In the genomic region with DNA sequence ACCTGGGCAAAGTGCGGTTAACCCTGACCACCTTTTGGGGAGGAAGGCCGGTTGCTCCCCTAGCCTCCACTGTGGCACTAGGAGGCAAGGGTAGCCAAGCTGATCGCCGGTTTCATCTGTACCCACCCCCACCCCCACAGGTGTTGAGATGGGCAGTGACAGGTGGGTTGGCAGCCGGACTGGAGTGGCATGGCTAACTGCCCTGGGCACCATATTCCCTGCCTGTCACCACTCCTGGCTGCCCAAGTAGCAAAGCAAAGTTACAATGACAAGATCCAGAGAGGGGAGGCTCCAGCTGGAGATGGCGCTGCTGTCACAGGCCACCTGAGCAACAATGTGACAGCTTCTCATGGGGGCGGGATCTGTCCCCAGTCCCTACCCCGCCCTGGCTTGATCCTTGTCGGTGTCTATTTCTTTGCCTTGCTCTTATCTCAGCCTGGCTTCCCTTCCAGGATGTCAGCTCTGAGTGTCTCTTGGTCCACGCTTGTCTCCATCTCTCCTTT, we compare ENCODE assay signal across 16 cellular contexts. TPM values are rescaled to one million over a fixed set of nuclear protein-coding genes. Genes with fewer than 3 reads are reported as not detected.
DNase-seq lines count a peak whose midpoint lies in the region; ATAC-seq and TF ChIP-seq lines count a peak whose summit lies in the region.
"Had no signal": no experiment of that assay in that cellular context is flagged by ENCODE, and none has a peak within 500 bp of the region (broad histone marks: within the 10 kb centered on the region; RNA-seq: fewer than 3 reads in every experiment).

No MANE protein-coding gene starts in this region.

- no peaks in the 10 kb centered on the region for H3K9me3 Mint-ChIP-seq in activated T-cell treated with anti-CD3 and anti-CD28 coated beads, Interleukin-2, amount 50 U/mL, for 72 hours
- peaks cover 4% of the 10 kb centered on the region for H3K9me3 Mint-ChIP-seq in activated naive CD8-positive, alpha-beta T cell treated with anti-CD3 and anti-CD28 coated beads, Interleukin-2, amount 10 ng/mL, durations not matched to agents 7 days and 5 days
- H3K9me3 Mint-ChIP-seq in naive thymus-derived CD4-positive, alpha-beta T cell = peaks cover 0 to 10% (median 0%) of the 10 kb centered on the region in 11 donors

- peak overlapping the region; percentile 67 to 73 for H3K4me3 Mint-ChIP-seq in activated T-cell treated with anti-CD3 and anti-CD28 coated beads, Interleukin-2, amount 50 U/mL, for 72 hours
- H3K4me3 Mint-ChIP-seq in activated naive CD8-positive, alpha-beta T cell treated with anti-CD3 and anti-CD28 coated beads, Interleukin-2, amount 10 ng/mL, durations not matched to agents 7 days and 5 days = peak overlapping the region; percentile 37
- peak overlapping the region; percentile 5 to 89 (median 64) for H3K4me3 Mint-ChIP-seq in naive thymus-derived CD4-positive, alpha-beta T cell

- peaks cover 0 to 6% of the 10 kb centered on the region in 2 donors for H3K4me1 ChIP-seq in naive thymus-derived CD4-positive, alpha-beta T cell (ENCODE audit: control insufficient read depth in 2 of 2, insufficient read depth in 2 of 2, low read length in 2 of 2)
- peaks cover 39% of the 10 kb centered on the region for H3K4me1 ChIP-seq in suprapubic skin
- peaks cover 23% of the 10 kb centered on the region for H3K4me1 ChIP-seq in mesenchymal stem cell (ENCODE audit: control insufficient read depth, insufficient read depth, low read depth, low read length)

- no peak overlapping the region for H2BK5ac ChIP-seq in mesenchymal stem cell (ENCODE audit: low read depth, low read length, poor library complexity, severe bottlenecking)

- intact Hi-C loops in naive thymus-derived CD4-positive, alpha-beta T cell (cut with micrococcal nuclease) = loop anchor here in 1 of 2 donors (2.0 kb wide), 1 partner anchor 27 kb away; a partner anchor contains a TSS

- no peak overlapping the region for H3K27ac Mint-ChIP-seq in activated T-cell treated with anti-CD3 and anti-CD28 coated beads, Interleukin-2, amount 50 U/mL, for 72 hours
- no peak overlapping the region for H3K27ac Mint-ChIP-seq in activated naive CD8-positive, alpha-beta T cell treated with anti-CD3 and anti-CD28 coated beads, Interleukin-2, amount 10 ng/mL, durations not matched to agents 7 days and 5 days
- peak overlapping the region in 1 of 9 donors; percentile 5 for H3K27ac Mint-ChIP-seq in naive thymus-derived CD4-positive, alpha-beta T cell

- no peak overlapping the region for H2BK15ac ChIP-seq in mesenchymal stem cell (ENCODE audit: low read depth, poor library complexity, severe bottlenecking)

- peaks cover 6% of the 10 kb centered on the region for H3K4me1 Mint-ChIP-seq in activated T-cell treated with anti-CD3 and anti-CD28 coated beads, Interleukin-2, amount 50 U/mL, for 72 hours (ENCODE audit: low read depth)
- H3K4me1 Mint-ChIP-seq in activated naive CD8-positive, alpha-beta T cell treated with anti-CD3 and anti-CD28 coated beads, Interleukin-2, amount 10 ng/mL, durations not matched to agents 7 days and 5 days = no peaks in the 10 kb centered on the region
- peaks cover 0 to 8% (median 4%) of the 10 kb centered on the region in 7 donors for H3K4me1 Mint-ChIP-seq in naive thymus-derived CD4-positive, alpha-beta T cell

- no peak for DNase-seq in activated T-cell treated with anti-CD3 and anti-CD28 coated beads, Interleukin-2, amount 50 U/mL, for 72 hours
- DNase-seq in activated T-cell treated with anti-CD3 and anti-CD28 coated beads, Interleukin-2, amount 50 U/mL, for 48 hours = no peak
- no peak for DNase-seq in activated naive CD8-positive, alpha-beta T cell treated with anti-CD3 and anti-CD28 coated beads, Interleukin-2, amount 10 ng/mL, durations not matched to agents 7 days and 5 days
- no peak for DNase-seq in naive thymus-derived CD4-positive, alpha-beta T cell
- no peak for DNase-seq in suprapubic skin (ENCODE audit: low spot score in 2 of 2)
- no peak for DNase-seq in mesenchymal stem cell
- DNase-seq: ACHN; activated CD4-positive, CD25-positive, alpha-beta regulatory T cell; caudate nucleus; DMS79 treated with DMSO at 0.1 percent for 48 hours; GM23248; NCI-H526 treated with DMSO at 0.1 percent for 48 hours; SHP77 treated with DMSO at 0.1 percent for 48 hours; small intestine had no signal

- no peak overlapping the region for H3K23ac ChIP-seq in mesenchymal stem cell (ENCODE audit: low read length in 2 of 2)

- H3K36me3 ChIP-seq in naive thymus-derived CD4-positive, alpha-beta T cell (ENCODE audit: control insufficient read depth in 2 of 3, insufficient read depth in 3 of 3, low read length in 3 of 3) = no peaks in the 10 kb centered on the region
- H3K36me3 ChIP-seq in suprapubic skin (no peaks in the 10 kb centered on the region), mesenchymal stem cell (ENCODE audit: control insufficient read depth in 1 of 2, insufficient read depth in 2 of 2, low read depth in 1 of 2, low read length in 2 of 2) (peaks cover 0 to 9% of the 10 kb centered on the region in 2 experiments)

- H3K9me3 ChIP-seq in naive thymus-derived CD4-positive, alpha-beta T cell (ENCODE audit: control insufficient read depth in 2 of 3, low read length in 3 of 3) = no peaks in the 10 kb centered on the region
- H3K9me3 ChIP-seq in suprapubic skin (no peaks in the 10 kb centered on the region), mesenchymal stem cell (ENCODE audit: control insufficient read depth, low read length) (no peaks in the 10 kb centered on the region)

- H2AFZ ChIP-seq in mesenchymal stem cell (ENCODE audit: low read depth, low read length) = no peak overlapping the region

- no peak for TF ChIP-seq POLR2A in suprapubic skin (IDR thresholded peaks at IDR 0.05)

- H3K14ac ChIP-seq in mesenchymal stem cell (ENCODE audit: low read length in 2 of 2) = no peak overlapping the region

- no peak overlapping the region for H3K4me3 ChIP-seq in naive thymus-derived CD4-positive, alpha-beta T cell (ENCODE audit: low read length)
- H3K4me3 ChIP-seq in suprapubic skin (peak overlapping the region; percentile 59), mesenchymal stem cell (ENCODE audit: insufficient read depth in 1 of 2, low read depth in 1 of 2, low read length in 2 of 2) (no peak overlapping the region)

- H2BK120ac ChIP-seq in mesenchymal stem cell (ENCODE audit: low read depth, low read length) = no peak overlapping the region

- no peak for ATAC-seq in activated T-cell treated with anti-CD3 and anti-CD28 coated beads, Interleukin-2, amount 50 U/mL, for 72 hours (replicated peaks in 1 of 2)
- ATAC-seq in activated naive CD8-positive, alpha-beta T cell treated with anti-CD3 and anti-CD28 coated beads, Interleukin-2, amount 10 ng/mL, durations not matched to agents 7 days and 5 days (ENCODE audit: low read depth) = no peak
- ATAC-seq in naive thymus-derived CD4-positive, alpha-beta T cell = no peak
- ATAC-seq in activated CD4-positive, CD25-positive, alpha-beta regulatory T cell treated with anti-CD3 and anti-CD28 coated beads, Interleukin-2, amount 50 U/mL, for 24 hours = no peak
- no peak for ATAC-seq in GM21360 (IDR thresholded peaks at IDR 0.05; ENCODE audit: unreplicated experiment)

- peaks cover 45% of the 10 kb centered on the region for H3K27me3 Mint-ChIP-seq in activated T-cell treated with anti-CD3 and anti-CD28 coated beads, Interleukin-2, amount 50 U/mL, for 72 hours (ENCODE audit: low read depth)
- peaks cover 52% of the 10 kb centered on the region for H3K27me3 Mint-ChIP-seq in activated naive CD8-positive, alpha-beta T cell treated with anti-CD3 and anti-CD28 coated beads, Interleukin-2, amount 10 ng/mL, durations not matched to agents 7 days and 5 days
- H3K27me3 Mint-ChIP-seq in naive thymus-derived CD4-positive, alpha-beta T cell = peaks cover 59 to 69% (median 67%) of the 10 kb centered on the region in 5 donors

- H3K36me3 Mint-ChIP-seq in activated T-cell treated with anti-CD3 and anti-CD28 coated beads, Interleukin-2, amount 50 U/mL, for 72 hours (ENCODE audit: insufficient read depth in 2 of 2) = no peaks in the 10 kb centered on the region
- H3K36me3 Mint-ChIP-seq in activated naive CD8-positive, alpha-beta T cell treated with anti-CD3 and anti-CD28 coated beads, Interleukin-2, amount 10 ng/mL, durations not matched to agents 7 days and 5 days = no peaks in the 10 kb centered on the region
- H3K36me3 Mint-ChIP-seq in naive thymus-derived CD4-positive, alpha-beta T cell = peaks cover 0 to 5% (median 0%) of the 10 kb centered on the region in 5 donors

- 68% methylated on average over 10 of the region's 10 CpGs for WGBS in suprapubic skin
- WGBS in mesenchymal stem cell = 80% methylated on average over 8 of the region's 10 CpGs

- H3K4me2 ChIP-seq in mesenchymal stem cell (ENCODE audit: low read length, poor library complexity, severe bottlenecking) = no peak overlapping the region

- H3K4ac ChIP-seq in mesenchymal stem cell (ENCODE audit: low read depth in 1 of 2, low read length in 2 of 2) = no peak overlapping the region

- H4K91ac ChIP-seq in mesenchymal stem cell (ENCODE audit: low read length) = no peak overlapping the region

- no peak overlapping the region for H3K27ac ChIP-seq in naive thymus-derived CD4-positive, alpha-beta T cell (ENCODE audit: low read depth, low read length)
- H3K27ac ChIP-seq in suprapubic skin (no peak overlapping the region), mesenchymal stem cell (ENCODE audit: low read length, poor library complexity, severe bottlenecking) (no peak overlapping the region)
- H3K27ac ChIP-seq: GM23248 had no signal

- no peaks in the 10 kb centered on the region for H3K79me1 ChIP-seq in mesenchymal stem cell (replicated peaks; ENCODE audit: low read length, poor library complexity, severe bottlenecking)

- TF ChIP-seq EP300 in suprapubic skin (IDR thresholded peaks at IDR 0.05) = no peak

- no peak overlapping the region for H4K8ac ChIP-seq in mesenchymal stem cell (ENCODE audit: low read length)

- no peak overlapping the region for H2AK5ac ChIP-seq in mesenchymal stem cell (ENCODE audit: low read length, severe bottlenecking)

- CTCF ChIA-PET in naive thymus-derived CD4-positive, alpha-beta T cell (lab: Charles Lee) = no interaction called here

- no peak for TF ChIP-seq CTCF in suprapubic skin (IDR thresholded peaks at IDR 0.05)

- no peak overlapping the region for H2BK12ac ChIP-seq in mesenchymal stem cell (ENCODE audit: low read length in 2 of 2)

- H3K27me3 ChIP-seq in naive thymus-derived CD4-positive, alpha-beta T cell (ENCODE audit: control insufficient read depth in 2 of 2, insufficient read depth in 2 of 2, low read length in 2 of 2) = peaks cover 0 to 10% of the 10 kb centered on the region in 2 donors
- H3K27me3 ChIP-seq in suprapubic skin (peaks cover 19% of the 10 kb centered on the region), mesenchymal stem cell (ENCODE audit: control insufficient read depth in 1 of 2, insufficient read depth in 1 of 2, low read length in 2 of 2) (peaks cover 46 to 49% of the 10 kb centered on the region in 2 experiments)

- no peak overlapping the region for H3K18ac ChIP-seq in mesenchymal stem cell (ENCODE audit: low read depth in 1 of 2, low read length in 2 of 2)

- no peak overlapping the region for H3K9ac ChIP-seq in mesenchymal stem cell (ENCODE audit: low read length)
- H3K9ac ChIP-seq: GM23248 had no signal

- POLR2A ChIA-PET in activated naive CD8-positive, alpha-beta T cell treated with anti-CD3 and anti-CD28 coated beads, Interleukin-2, amount 10 ng/mL, durations not matched to agents 7 days and 5 days (lab: Charles Lee) = no interaction called here
- POLR2A ChIA-PET in naive thymus-derived CD4-positive, alpha-beta T cell (lab: Charles Lee) = no interaction called here

RNA-seq across cellular contexts. Expression of a gene that starts 27.0 kb away (rescaled TPM):
- total RNA-seq in activated T-cell treated with anti-CD3 and anti-CD28 coated beads, Interleukin-2, amount 50 U/mL, for 72 hours = 10 to 100 TPM; 14.3 to 14.5 TPM
- 10 to 100 TPM; 16.4 to 16.7 TPM for total RNA-seq in activated naive CD8-positive, alpha-beta T cell treated with anti-CD3 and anti-CD28 coated beads, Interleukin-2, amount 10 ng/mL, durations not matched to agents 7 days and 5 days
- 10 to 100 TPM in 4 of 5 experiments, 1 to 10 TPM in 1; 9.7 to 20.0 (median 16.9) TPM for total RNA-seq in naive thymus-derived CD4-positive, alpha-beta T cell
- polyA plus RNA-seq in naive thymus-derived CD4-positive, alpha-beta T cell = 10 to 100 TPM; 12.0 to 20.7 TPM
- total RNA-seq in suprapubic skin = 10 to 100 TPM; 15.8 to 20.4 (median 17.4) TPM
- 11.9 TPM for polyA plus RNA-seq in mesenchymal stem cell (2013, experiment 1 of 2)
- 11.9 TPM for polyA plus RNA-seq in mesenchymal stem cell (2013, experiment 2 of 2)
